Comparison of ENCODE assay signal across 1 cellular context in the genomic region with DNA sequence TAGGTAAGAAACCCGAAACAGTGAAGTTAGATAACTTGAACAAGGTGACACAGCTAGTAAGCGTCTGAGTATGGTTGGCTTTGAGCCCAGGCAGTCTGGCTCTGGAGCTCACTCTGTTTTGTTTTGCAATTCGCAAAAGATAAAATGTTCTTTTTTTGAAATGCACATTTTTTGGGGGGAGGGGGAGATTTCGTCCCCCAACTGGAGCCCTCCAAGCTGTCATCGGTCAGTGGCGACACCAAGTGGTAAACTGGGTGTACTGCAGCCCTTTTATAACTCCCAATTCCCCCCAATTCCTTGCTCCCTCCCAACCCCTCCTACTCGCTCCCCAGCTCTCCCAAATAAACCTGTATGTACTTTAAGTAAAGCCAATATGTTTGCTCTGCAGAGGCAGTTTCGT.
TF ChIP-seq lines count a peak whose summit lies in the region.

No MANE protein-coding gene starts in this region.

TF ChIP-seq in H1, 55 proteins besides CTCF, POLR2A, EP300 and RAD21 (continued from another document):
- no peak for TF ChIP-seq SAP30 (IDR thresholded peaks at IDR 0.05; ENCODE audit: insufficient read depth, insufficient replicate concordance, low read length)
- no peak for TF ChIP-seq NRF1 (IDR thresholded peaks at IDR 0.05; ENCODE audit: low read depth, low read length)
- no peak for TF ChIP-seq SP4 (IDR thresholded peaks at IDR 0.05; ENCODE audit: low read length)
- TF ChIP-seq YY1 (IDR thresholded peaks at IDR 0.05; ENCODE audit: low read depth, low read length): no peak
- no peak for TF ChIP-seq ZNF274 (IDR thresholded peaks at IDR 0.05; ENCODE audit: borderline replicate concordance, extremely low read depth, low read length)
- TF ChIP-seq, protein P1, sequence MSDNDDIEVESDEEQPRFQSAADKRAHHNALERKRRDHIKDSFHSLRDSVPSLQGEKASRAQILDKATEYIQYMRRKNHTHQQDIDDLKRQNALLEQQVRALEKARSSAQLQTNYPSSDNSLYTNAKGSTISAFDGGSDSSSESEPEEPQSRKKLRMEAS (IDR thresholded peaks at IDR 0.05): no peak
- TF ChIP-seq POLR2AphosphoS5 (IDR thresholded peaks at IDR 0.05; ENCODE audit: low read depth, low read length): no peak
- no peak for TF ChIP-seq SIRT6 (IDR thresholded peaks at IDR 0.05; ENCODE audit: low read length)
- TF ChIP-seq RBBP5 (IDR thresholded peaks at IDR 0.05; ENCODE audit: borderline replicate concordance, low read depth, low read length): no peak
- TF ChIP-seq RFX5 (IDR thresholded peaks at IDR 0.05; ENCODE audit: borderline replicate concordance, low read depth, low read length): no peak
- no peak for TF ChIP-seq KDM5A (IDR thresholded peaks at IDR 0.05; ENCODE audit: low read length)
- TF ChIP-seq CHD2 (IDR thresholded peaks at IDR 0.05; ENCODE audit: low read length): no peak
- TF ChIP-seq, protein P2, sequence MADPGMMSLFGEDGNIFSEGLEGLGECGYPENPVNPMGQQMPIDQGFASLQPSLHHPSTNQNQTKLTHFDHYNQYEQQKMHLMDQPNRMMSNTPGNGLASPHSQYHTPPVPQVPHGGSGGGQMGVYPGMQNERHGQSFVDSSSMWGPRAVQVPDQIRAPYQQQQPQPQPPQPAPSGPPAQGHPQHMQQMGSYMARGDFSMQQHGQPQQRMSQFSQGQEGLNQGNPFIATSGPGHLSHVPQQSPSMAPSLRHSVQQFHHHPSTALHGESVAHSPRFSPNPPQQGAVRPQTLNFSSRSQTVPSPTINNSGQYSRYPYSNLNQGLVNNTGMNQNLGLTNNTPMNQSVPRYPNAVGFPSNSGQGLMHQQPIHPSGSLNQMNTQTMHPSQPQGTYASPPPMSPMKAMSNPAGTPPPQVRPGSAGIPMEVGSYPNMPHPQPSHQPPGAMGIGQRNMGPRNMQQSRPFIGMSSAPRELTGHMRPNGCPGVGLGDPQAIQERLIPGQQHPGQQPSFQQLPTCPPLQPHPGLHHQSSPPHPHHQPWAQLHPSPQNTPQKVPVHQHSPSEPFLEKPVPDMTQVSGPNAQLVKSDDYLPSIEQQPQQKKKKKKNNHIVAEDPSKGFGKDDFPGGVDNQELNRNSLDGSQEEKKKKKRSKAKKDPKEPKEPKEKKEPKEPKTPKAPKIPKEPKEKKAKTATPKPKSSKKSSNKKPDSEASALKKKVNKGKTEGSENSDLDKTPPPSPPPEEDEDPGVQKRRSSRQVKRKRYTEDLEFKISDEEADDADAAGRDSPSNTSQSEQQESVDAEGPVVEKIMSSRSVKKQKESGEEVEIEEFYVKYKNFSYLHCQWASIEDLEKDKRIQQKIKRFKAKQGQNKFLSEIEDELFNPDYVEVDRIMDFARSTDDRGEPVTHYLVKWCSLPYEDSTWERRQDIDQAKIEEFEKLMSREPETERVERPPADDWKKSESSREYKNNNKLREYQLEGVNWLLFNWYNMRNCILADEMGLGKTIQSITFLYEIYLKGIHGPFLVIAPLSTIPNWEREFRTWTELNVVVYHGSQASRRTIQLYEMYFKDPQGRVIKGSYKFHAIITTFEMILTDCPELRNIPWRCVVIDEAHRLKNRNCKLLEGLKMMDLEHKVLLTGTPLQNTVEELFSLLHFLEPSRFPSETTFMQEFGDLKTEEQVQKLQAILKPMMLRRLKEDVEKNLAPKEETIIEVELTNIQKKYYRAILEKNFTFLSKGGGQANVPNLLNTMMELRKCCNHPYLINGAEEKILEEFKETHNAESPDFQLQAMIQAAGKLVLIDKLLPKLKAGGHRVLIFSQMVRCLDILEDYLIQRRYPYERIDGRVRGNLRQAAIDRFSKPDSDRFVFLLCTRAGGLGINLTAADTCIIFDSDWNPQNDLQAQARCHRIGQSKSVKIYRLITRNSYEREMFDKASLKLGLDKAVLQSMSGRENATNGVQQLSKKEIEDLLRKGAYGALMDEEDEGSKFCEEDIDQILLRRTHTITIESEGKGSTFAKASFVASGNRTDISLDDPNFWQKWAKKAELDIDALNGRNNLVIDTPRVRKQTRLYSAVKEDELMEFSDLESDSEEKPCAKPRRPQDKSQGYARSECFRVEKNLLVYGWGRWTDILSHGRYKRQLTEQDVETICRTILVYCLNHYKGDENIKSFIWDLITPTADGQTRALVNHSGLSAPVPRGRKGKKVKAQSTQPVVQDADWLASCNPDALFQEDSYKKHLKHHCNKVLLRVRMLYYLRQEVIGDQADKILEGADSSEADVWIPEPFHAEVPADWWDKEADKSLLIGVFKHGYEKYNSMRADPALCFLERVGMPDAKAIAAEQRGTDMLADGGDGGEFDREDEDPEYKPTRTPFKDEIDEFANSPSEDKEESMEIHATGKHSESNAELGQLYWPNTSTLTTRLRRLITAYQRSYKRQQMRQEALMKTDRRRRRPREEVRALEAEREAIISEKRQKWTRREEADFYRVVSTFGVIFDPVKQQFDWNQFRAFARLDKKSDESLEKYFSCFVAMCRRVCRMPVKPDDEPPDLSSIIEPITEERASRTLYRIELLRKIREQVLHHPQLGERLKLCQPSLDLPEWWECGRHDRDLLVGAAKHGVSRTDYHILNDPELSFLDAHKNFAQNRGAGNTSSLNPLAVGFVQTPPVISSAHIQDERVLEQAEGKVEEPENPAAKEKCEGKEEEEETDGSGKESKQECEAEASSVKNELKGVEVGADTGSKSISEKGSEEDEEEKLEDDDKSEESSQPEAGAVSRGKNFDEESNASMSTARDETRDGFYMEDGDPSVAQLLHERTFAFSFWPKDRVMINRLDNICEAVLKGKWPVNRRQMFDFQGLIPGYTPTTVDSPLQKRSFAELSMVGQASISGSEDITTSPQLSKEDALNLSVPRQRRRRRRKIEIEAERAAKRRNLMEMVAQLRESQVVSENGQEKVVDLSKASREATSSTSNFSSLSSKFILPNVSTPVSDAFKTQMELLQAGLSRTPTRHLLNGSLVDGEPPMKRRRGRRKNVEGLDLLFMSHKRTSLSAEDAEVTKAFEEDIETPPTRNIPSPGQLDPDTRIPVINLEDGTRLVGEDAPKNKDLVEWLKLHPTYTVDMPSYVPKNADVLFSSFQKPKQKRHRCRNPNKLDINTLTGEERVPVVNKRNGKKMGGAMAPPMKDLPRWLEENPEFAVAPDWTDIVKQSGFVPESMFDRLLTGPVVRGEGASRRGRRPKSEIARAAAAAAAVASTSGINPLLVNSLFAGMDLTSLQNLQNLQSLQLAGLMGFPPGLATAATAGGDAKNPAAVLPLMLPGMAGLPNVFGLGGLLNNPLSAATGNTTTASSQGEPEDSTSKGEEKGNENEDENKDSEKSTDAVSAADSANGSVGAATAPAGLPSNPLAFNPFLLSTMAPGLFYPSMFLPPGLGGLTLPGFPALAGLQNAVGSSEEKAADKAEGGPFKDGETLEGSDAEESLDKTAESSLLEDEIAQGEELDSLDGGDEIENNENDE (IDR thresholded peaks at IDR 0.05; ENCODE audit: insufficient replicate concordance, low read length): no peak
- no peak for TF ChIP-seq PHF8 (conservative IDR thresholded peaks at IDR 0.05; ENCODE audit: low read depth, low read length)
- TF ChIP-seq, protein P3, sequence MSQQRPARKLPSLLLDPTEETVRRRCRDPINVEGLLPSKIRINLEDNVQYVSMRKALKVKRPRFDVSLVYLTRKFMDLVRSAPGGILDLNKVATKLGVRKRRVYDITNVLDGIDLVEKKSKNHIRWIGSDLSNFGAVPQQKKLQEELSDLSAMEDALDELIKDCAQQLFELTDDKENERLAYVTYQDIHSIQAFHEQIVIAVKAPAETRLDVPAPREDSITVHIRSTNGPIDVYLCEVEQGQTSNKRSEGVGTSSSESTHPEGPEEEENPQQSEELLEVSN (IDR thresholded peaks at IDR 0.05): no peak
- no peak for TF ChIP-seq CBX8 (IDR thresholded peaks at IDR 0.05; ENCODE audit: borderline replicate concordance, low read depth, low read length)
- no peak for TF ChIP-seq SRF (IDR thresholded peaks at IDR 0.05; ENCODE audit: low read depth, low read length)
TF ChIP-seq in H1: peak in this region for 0.
